Comparison of ENCODE assay signal across 8 cellular contexts in genomic region chr12:29073631-29074239, GRCh38.
DNase-seq lines count a peak whose midpoint lies in the region; ATAC-seq and TF ChIP-seq lines count a peak whose summit lies in the region.

No MANE protein-coding gene starts in this region.

- H3K27me3 ChIP-seq in CD4-positive, CD25-positive, alpha-beta regulatory T cell (ENCODE audit: control insufficient read depth, insufficient read depth, low read length) = no peaks in the 10 kb centered on the region
- H3K27me3 ChIP-seq in ascending aorta = no peaks in the 10 kb centered on the region

- intact Hi-C loops in ascending aorta (cut with DNase I) = no loop called here

- DNase-seq in CD4-positive, CD25-positive, alpha-beta regulatory T cell = peak in 2 of 3 donors; percentile 44 to 59
- peak; percentile 32 for DNase-seq in NCI-H345 treated with DMSO at 0.1 percent for 48 hours (lab: John Stamatoyannopoulos, UW; ENCODE audit: unreplicated experiment)
- no peak for DNase-seq in ascending aorta (ENCODE audit: low spot score in 2 of 2)
- DNase-seq in inferior parietal cortex (ENCODE audit: extremely low spot score) = peak; percentile 78
- DNase-seq in superior temporal gyrus (ENCODE audit: extremely low spot score) = peak; percentile 92
- no peak for DNase-seq in HuH-7.5 (ENCODE audit: low spot score)

- H3K27me3 Mint-ChIP-seq in CD4-positive, CD25-positive, alpha-beta regulatory T cell = peaks cover 37% of the 10 kb centered on the region

- no peak overlapping the region for H3K4me3 ChIP-seq in CD4-positive, CD25-positive, alpha-beta regulatory T cell (ENCODE audit: low read depth, low read length)
- no peak overlapping the region for H3K4me3 ChIP-seq in ascending aorta

- no peak overlapping the region for H3K27ac ChIP-seq in CD4-positive, CD25-positive, alpha-beta regulatory T cell (ENCODE audit: insufficient read depth, low read length, poor library complexity, severe bottlenecking)
- no peak overlapping the region for H3K27ac ChIP-seq in ascending aorta

- no peaks in the 10 kb centered on the region for H3K36me3 Mint-ChIP-seq in CD4-positive, CD25-positive, alpha-beta regulatory T cell

- peaks cover 0 to 4% (median 0%) of the 10 kb centered on the region in 4 donors for H3K4me1 Mint-ChIP-seq in CD4-positive, CD25-positive, alpha-beta regulatory T cell

- H3K9me3 Mint-ChIP-seq in CD4-positive, CD25-positive, alpha-beta regulatory T cell = no peaks in the 10 kb centered on the region

- TF ChIP-seq CTCF in ascending aorta (IDR thresholded peaks at IDR 0.05) = peak in 2 of 3 experiments; percentile 24 to 53

- no peaks in the 10 kb centered on the region for H3K9me3 ChIP-seq in CD4-positive, CD25-positive, alpha-beta regulatory T cell (ENCODE audit: control insufficient read depth in 2 of 2, low read length in 2 of 2)
- no peaks in the 10 kb centered on the region for H3K9me3 ChIP-seq in ascending aorta

- no peaks in the 10 kb centered on the region for H3K4me1 ChIP-seq in CD4-positive, CD25-positive, alpha-beta regulatory T cell (ENCODE audit: control insufficient read depth, insufficient read depth, low read length, poor library complexity, severe bottlenecking)
- no peaks in the 10 kb centered on the region for H3K4me1 ChIP-seq in ascending aorta

- no peak overlapping the region for H3K4me3 Mint-ChIP-seq in CD4-positive, CD25-positive, alpha-beta regulatory T cell

- H3K27ac Mint-ChIP-seq in CD4-positive, CD25-positive, alpha-beta regulatory T cell = no peak overlapping the region

- H3K36me3 ChIP-seq in CD4-positive, CD25-positive, alpha-beta regulatory T cell (ENCODE audit: control insufficient read depth, insufficient read depth, low read length) = no peaks in the 10 kb centered on the region
- H3K36me3 ChIP-seq in ascending aorta = no peaks in the 10 kb centered on the region

- peak in 1 of 2 donors; percentile 42 for ATAC-seq in CD4-positive, CD25-positive, alpha-beta regulatory T cell (ENCODE audit: low read depth in 2 of 2)
- ATAC-seq in GM18519 (IDR thresholded peaks at IDR 0.05; ENCODE audit: low FRiP score, unreplicated experiment) (peak; percentile 75), HG03103 (IDR thresholded peaks at IDR 0.05; ENCODE audit: low read depth, unreplicated experiment) (peak; percentile 88)

Comparison
In these comparisons a context has a peak if more than half of its experiments do, and no peak if none do; other contexts are left out.
1. DNase-seq: peak in CD4-positive, CD25-positive, alpha-beta regulatory T cell (2 of 3), NCI-H345 treated with DMSO at 0.1 percent for 48 hours (single experiment), inferior parietal cortex (single experiment) and superior temporal gyrus (single experiment); none in ascending aorta (0 of 2) and HuH-7.5 (single experiment).